8 cellular contexts compared by ENCODE assay signal in genomic region chr18:35049111-35050003, GRCh38. TPM values are rescaled to one million over a fixed set of nuclear protein-coding genes. Genes with fewer than 3 reads are reported as not detected.
A peak's percentile ranks its signal among the peaks of the same experiment; 100 is the strongest.
DNase-seq lines count a peak whose midpoint lies in the region; ATAC-seq, FAIRE-seq and TF ChIP-seq lines count a peak whose summit lies in the region.

No MANE protein-coding gene starts in this region.

- H3K27ac ChIP-seq in left lung = peak overlapping the region; percentile 41 to 71

- intact Hi-C loops in left lung (cut with DNase I) (no loop called here), left colon (cut with DNase I, micrococcal nuclease) (no loop called here)

- peaks cover 18 to 60% of the 10 kb centered on the region in 2 donors for H3K4me1 ChIP-seq in left lung

- DNase-seq in EL = peak; percentile 46
- peak; percentile 38 for DNase-seq in NOMO-1 treated with dmso at 0.1 percent for 144 hours (lab: John Stamatoyannopoulos, UW; ENCODE audit: unreplicated experiment)
- no peak for DNase-seq in left lung
- DNase-seq in amniotic stem cell (lab: John Stamatoyannopoulos, UW) = no peak
- DNase-seq in left colon = no peak
- DNase-seq in stimulated activated CD8-positive, alpha-beta memory T cell treated with anti-CD3 and anti-CD28 coated beads, Interleukin-4, amount 100 ng/mL, for 48 hours = no peak
- no peak for DNase-seq in HTR-8/SVneo (ENCODE audit: insufficient read length, low spot score)

- no peaks in the 10 kb centered on the region for H3K36me3 ChIP-seq in left lung

- ATAC-seq in GM21447 (IDR thresholded peaks at IDR 0.05; ENCODE audit: unreplicated experiment) (peak; percentile 26), left lung (no peak), left colon (no peak)

- no peak overlapping the region for H3K4me3 ChIP-seq in left lung

- H3K27me3 ChIP-seq in left lung = no peaks in the 10 kb centered on the region

- FAIRE-seq in HTR-8/SVneo (lab: Jason Lieb, UNC) = no peak

- no peak for TF ChIP-seq CTCF in left lung (IDR thresholded peaks at IDR 0.05)

- no peaks in the 10 kb centered on the region for H3K9me3 ChIP-seq in left lung

RNA-seq across cellular contexts. Expression of gene MAPRE2, which starts 8.1 kb away (rescaled TPM):
- 10 to 100 TPM; 37.4 to 37.5 TPM for total RNA-seq in left lung
- 10 to 100 TPM; 30.8 to 31.6 TPM for total RNA-seq in left colon

Comparison
In these comparisons a context has a peak if more than half of its experiments do, and no peak if none do; other contexts are left out.
1. DNase-seq: peak in EL (single experiment) and NOMO-1 treated with dmso at 0.1 percent for 144 hours (single experiment); none in left lung (0 of 2), amniotic stem cell (single experiment), left colon (0 of 2), stimulated activated CD8-positive, alpha-beta memory T cell treated with anti-CD3 and anti-CD28 coated beads, Interleukin-4, amount 100 ng/mL, for 48 hours (single experiment) and HTR-8/SVneo (single experiment).